In genomic region chr12:113333877-113334785, GRCh38 we compare ENCODE assay signal across 8 cellular contexts. TPM values are rescaled to one million over a fixed set of nuclear protein-coding genes. Genes with fewer than 3 reads are reported as not detected.
A peak's percentile ranks its signal among the peaks of the same experiment; 100 is the strongest.
DNase-seq lines count a peak whose midpoint lies in the region; ATAC-seq and TF ChIP-seq lines count a peak whose summit lies in the region.

No MANE protein-coding gene starts in this region.

- H3K27me3 ChIP-seq in BLaER1 treated with 17β-estradiol and CSF1 and Interleukin-3, amounts not matched to agents 10 nM and 100 nM, result peaks cover 0 to 12% (median 10%) of the 10 kb centered on the region in 11 experiments; a peak in 9 of 22 replicates
- H3K27me3 ChIP-seq in tibial nerve, result no peaks in the 10 kb centered on the region

- no peaks in the 10 kb centered on the region for H3K9me3 Mint-ChIP-seq in chondrocyte (ENCODE audit: low read depth)

- peaks cover 14% of the 10 kb centered on the region for H3K36me3 Mint-ChIP-seq in chondrocyte (ENCODE audit: low read depth)

- peak; percentile 74 for DNase-seq in NOMO-1 treated with DMSO at 0.1 percent for 48 hours (lab: John Stamatoyannopoulos, UW; ENCODE audit: unreplicated experiment)
- DNase-seq in chondrocyte (ENCODE audit: low spot score), result no peak
- peak; percentile 12 to 32 for DNase-seq in lung microvascular endothelial cell (ENCODE audit: low read depth in 2 of 2)
- peak in 1 of 2 donors; percentile 20 for DNase-seq in tibial nerve (ENCODE audit: low spot score in 2 of 2)
- DNase-seq in cerebellum (ENCODE audit: low spot score), result no peak

- ATAC-seq in GM21737 (IDR thresholded peaks at IDR 0.05; ENCODE audit: unreplicated experiment) (peak; percentile 10), HG03108 (IDR thresholded peaks at IDR 0.05; ENCODE audit: unreplicated experiment) (no peak)

- H3K4me1 Mint-ChIP-seq in chondrocyte (ENCODE audit: low read depth), result peaks cover 15% of the 10 kb centered on the region

- H3K27ac ChIP-seq in BLaER1 treated with 17β-estradiol and CSF1 and Interleukin-3, amounts not matched to agents 10 nM and 100 nM, result peak overlapping the region; percentile 39 to 86 (median 65); a peak in 21 of 22 replicates
- H3K27ac ChIP-seq in tibial nerve, result peak overlapping the region; percentile 54 to 86 (median 72)

- H3K4me1 ChIP-seq in BLaER1 treated with 17β-estradiol and CSF1 and Interleukin-3, amounts not matched to agents 10 nM and 100 nM, result peaks cover 17 to 43% (median 27%) of the 10 kb centered on the region in 10 experiments
- peaks cover 0 to 39% (median 9%) of the 10 kb centered on the region in 4 donors for H3K4me1 ChIP-seq in tibial nerve

- H3K9me3 ChIP-seq in BLaER1 treated with 17β-estradiol and CSF1 and Interleukin-3, amounts not matched to agents 10 nM and 100 nM (replicated peaks in 1 of 11), result no peaks in the 10 kb centered on the region
- no peaks in the 10 kb centered on the region for H3K9me3 ChIP-seq in tibial nerve

- H3K27me3 Mint-ChIP-seq in chondrocyte (ENCODE audit: low read depth), result no peaks in the 10 kb centered on the region

- TF ChIP-seq CTCF in chondrocyte (IDR thresholded peaks at IDR 0.05) (no peak), tibial nerve (IDR thresholded peaks at IDR 0.05) (no peak)

- H3K4me3 ChIP-seq in BLaER1 treated with 17β-estradiol and CSF1 and Interleukin-3, amounts not matched to agents 10 nM and 100 nM, result peak overlapping the region; percentile 71 to 90 (median 84)
- H3K4me3 ChIP-seq in tibial nerve, result peak overlapping the region; percentile 75 to 92 (median 78)

- H3K36me3 ChIP-seq in BLaER1 treated with 17β-estradiol and CSF1 and Interleukin-3, amounts not matched to agents 10 nM and 100 nM, result peaks cover 0 to 40% (median 0%) of the 10 kb centered on the region in 11 experiments; a peak in 9 of 22 replicates
- H3K36me3 ChIP-seq in tibial nerve, result peaks cover 0 to 36% (median 0%) of the 10 kb centered on the region in 3 donors

- H3K4me3 Mint-ChIP-seq in chondrocyte (ENCODE audit: unreplicated experiment), result peak overlapping the region; percentile 94

- no peak for TF ChIP-seq EP300 in tibial nerve (IDR thresholded peaks at IDR 0.05)

- H4K20me1 ChIP-seq in BLaER1 treated with 17β-estradiol and CSF1 and Interleukin-3, amounts not matched to agents 10 nM and 100 nM, result peaks cover 0 to 31% (median 6%) of the 10 kb centered on the region in 11 experiments; a peak in 10 of 22 replicates

- peak overlapping the region; percentile 45 for H3K27ac Mint-ChIP-seq in chondrocyte (ENCODE audit: unreplicated experiment)

- peak overlapping the region; percentile 85 to 98 (median 94) for H3K4me2 ChIP-seq in BLaER1 treated with 17β-estradiol and CSF1 and Interleukin-3, amounts not matched to agents 10 nM and 100 nM

- no peak for TF ChIP-seq POLR2A in tibial nerve (IDR thresholded peaks at IDR 0.05)

- peak overlapping the region; percentile 69 to 91 (median 86) for H3K9ac ChIP-seq in BLaER1 treated with 17β-estradiol and CSF1 and Interleukin-3, amounts not matched to agents 10 nM and 100 nM

- 34 to 35% methylated on average over 27 of the region's 27 CpGs for WGBS in tibial nerve, 2 donors

RNA-seq across cellular contexts. Expression of gene SLC8B1, which starts 0.8 kb away (rescaled TPM):
- total RNA-seq in chondrocyte, result 14.5 to 21.0 TPM (median 20.9 TPM) in 3 replicates
- 11.3 and 17.9 TPM in 2 replicates for total RNA-seq in lung microvascular endothelial cell
- 10 to 100 TPM; 52.0 to 73.5 (median 61.2) TPM for total RNA-seq in tibial nerve
- total RNA-seq in cerebellum, result 7.9 TPM

RNA-seq across cellular contexts. Expression of gene PLBD2, which starts 24.3 kb away (rescaled TPM):
- total RNA-seq in chondrocyte (91.4 to 102 TPM (median 102 TPM) in 3 replicates), lung microvascular endothelial cell (9.9 and 13.7 TPM in 2 replicates), tibial nerve (10 to 100 TPM; 36.5 to 57.9 (median 44.7) TPM), cerebellum (11.8 TPM)

Comparison
In these comparisons a context has a peak if more than half of its experiments do, and no peak if none do; other contexts are left out.
1. DNase-seq: peak in NOMO-1 treated with DMSO at 0.1 percent for 48 hours (single experiment) and lung microvascular endothelial cell (2 of 2); none in chondrocyte (single experiment) and cerebellum (single experiment).